ENCODE assay signal across 12 cellular contexts in the genomic region with DNA sequence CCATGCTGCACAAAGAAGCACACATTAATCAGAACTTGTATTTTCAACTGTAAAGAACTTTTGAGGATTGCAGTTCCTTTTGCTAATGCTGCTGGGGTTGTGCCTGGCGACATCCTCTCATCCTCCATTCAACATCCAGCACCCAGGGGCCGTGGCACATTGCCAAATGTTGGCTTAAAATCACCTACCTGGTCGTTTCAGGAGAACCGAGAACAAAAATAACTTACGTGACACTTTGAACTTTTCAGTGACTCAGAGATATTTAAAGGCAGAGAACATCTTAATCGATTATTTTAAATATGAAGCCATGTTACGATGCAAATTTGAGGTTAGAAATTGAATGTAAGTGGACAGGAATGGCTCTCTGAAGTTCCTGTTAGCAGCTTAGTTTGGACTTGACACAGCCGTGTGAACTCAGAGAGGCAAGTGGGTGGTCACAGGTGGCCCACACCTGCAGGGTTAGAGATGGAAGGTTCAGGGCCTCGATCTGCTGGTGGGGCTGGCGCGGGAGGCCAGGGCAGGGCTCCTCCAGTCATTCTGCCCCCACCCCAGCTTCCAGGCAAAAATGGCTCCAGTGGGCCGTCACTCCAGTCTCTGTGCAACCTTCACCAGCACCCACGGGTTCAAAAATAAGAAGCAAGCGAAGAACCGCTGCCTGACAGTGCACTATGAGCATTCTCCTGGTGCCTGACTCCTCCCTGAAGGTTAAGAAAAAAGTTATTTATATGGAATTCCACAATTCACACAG. TPM values are rescaled to one million over a fixed set of nuclear protein-coding genes. Genes with fewer than 3 reads are reported as not detected.
A peak's percentile ranks its signal among the peaks of the same experiment; 100 is the strongest.
DNase-seq lines count a peak whose midpoint lies in the region; ATAC-seq and TF ChIP-seq lines count a peak whose summit lies in the region.
"Had no signal": no experiment of that assay in that cellular context is flagged by ENCODE, and none has a peak within 500 bp of the region (broad histone marks: within the 10 kb centered on the region; RNA-seq: fewer than 3 reads in every experiment).

No MANE protein-coding gene starts in this region.

- ATAC-seq in GM18505 (IDR thresholded peaks at IDR 0.05; ENCODE audit: unreplicated experiment) (no peak), GM21367 (IDR thresholded peaks at IDR 0.05; ENCODE audit: unreplicated experiment) (peak; percentile 38), HG03066 (IDR thresholded peaks at IDR 0.05; ENCODE audit: low read depth, unreplicated experiment) (peak; percentile 45)
- ATAC-seq: activated CD8-positive, alpha-beta T cell treated with anti-CD3 and anti-CD28 coated beads for 36 hours; T-helper 17 cell had no signal

- no peak overlapping the region for H3K18ac ChIP-seq in mesenchymal stem cell (ENCODE audit: low read depth in 1 of 2, low read length in 2 of 2)

- peaks cover 5% of the 10 kb centered on the region for H3K4me1 ChIP-seq in mesenchymal stem cell (ENCODE audit: control insufficient read depth, insufficient read depth, low read depth, low read length)

- H3K9ac ChIP-seq in mesenchymal stem cell (ENCODE audit: low read length): no peak overlapping the region

- H2BK120ac ChIP-seq in mesenchymal stem cell (ENCODE audit: low read depth, low read length): no peak overlapping the region

- no peak overlapping the region for H3K14ac ChIP-seq in mesenchymal stem cell (ENCODE audit: low read length in 2 of 2)

- no peak overlapping the region for H2BK12ac ChIP-seq in mesenchymal stem cell (ENCODE audit: low read length in 2 of 2)

- H3K4me2 ChIP-seq in mesenchymal stem cell (ENCODE audit: low read length, poor library complexity, severe bottlenecking): no peak overlapping the region

- H3K27ac ChIP-seq in mesenchymal stem cell (ENCODE audit: low read length, poor library complexity, severe bottlenecking) (no peak overlapping the region), dorsolateral prefrontal cortex (no peak overlapping the region)

- no peak overlapping the region for H3K23ac ChIP-seq in mesenchymal stem cell (ENCODE audit: low read length in 2 of 2)

- no peak overlapping the region for H4K8ac ChIP-seq in mesenchymal stem cell (ENCODE audit: low read length)

- H3K4ac ChIP-seq in mesenchymal stem cell (ENCODE audit: low read depth in 1 of 2, low read length in 2 of 2): no peak overlapping the region

- no peaks in the 10 kb centered on the region for H3K27me3 ChIP-seq in mesenchymal stem cell (ENCODE audit: control insufficient read depth in 1 of 2, insufficient read depth in 1 of 2, low read length in 2 of 2)
- no peaks in the 10 kb centered on the region for H3K27me3 ChIP-seq in dorsolateral prefrontal cortex

- H3K36me3 ChIP-seq in mesenchymal stem cell (ENCODE audit: control insufficient read depth in 1 of 2, insufficient read depth in 2 of 2, low read depth in 1 of 2, low read length in 2 of 2): peaks cover under 1 to 52% of the 10 kb centered on the region in 2 experiments

- WGBS in mesenchymal stem cell: 96% methylated on average over 13 of the region's 15 CpGs

- H3K9me3 ChIP-seq in mesenchymal stem cell (ENCODE audit: control insufficient read depth, low read length): no peaks in the 10 kb centered on the region

- no peak for TF ChIP-seq CTCF in dorsolateral prefrontal cortex (IDR thresholded peaks at IDR 0.05 in 54 of 56, conservative IDR thresholded peaks at IDR 0.05 in 2 of 56; ENCODE audit: low read depth in 1 of 56, partially characterized antibody in 56 of 56)

- intact Hi-C loops in dorsolateral prefrontal cortex (cut with DNase I): no loop called here

- no peaks in the 10 kb centered on the region for H3K79me1 ChIP-seq in mesenchymal stem cell (replicated peaks; ENCODE audit: low read length, poor library complexity, severe bottlenecking)

- no peak overlapping the region for H2BK15ac ChIP-seq in mesenchymal stem cell (ENCODE audit: low read depth, poor library complexity, severe bottlenecking)

- no peak overlapping the region for H2BK5ac ChIP-seq in mesenchymal stem cell (ENCODE audit: low read depth, low read length, poor library complexity, severe bottlenecking)

- DNase-seq in amniotic epithelial cell (ENCODE audit: low read depth) (peak; percentile 2), EL (no peak), mesenchymal stem cell (no peak), NCI-H1048 (lab: John Stamatoyannopoulos, UW) (no peak), dorsolateral prefrontal cortex (no peak)
- DNase-seq: activated CD8-positive, alpha-beta T cell treated with anti-CD3 and anti-CD28 coated beads for 36 hours; GDM1; NCI-H1417 treated with DMSO at 0.1 percent for 48 hours; T-helper 17 cell had no signal

- no peak overlapping the region for H4K91ac ChIP-seq in mesenchymal stem cell (ENCODE audit: low read length)

- no peak overlapping the region for H3K4me3 ChIP-seq in mesenchymal stem cell (ENCODE audit: insufficient read depth in 1 of 2, low read depth in 1 of 2, low read length in 2 of 2)
- H3K4me3 ChIP-seq in dorsolateral prefrontal cortex: no peak overlapping the region

- H2AFZ ChIP-seq in mesenchymal stem cell (ENCODE audit: low read depth, low read length): no peak overlapping the region

- no peak overlapping the region for H2AK5ac ChIP-seq in mesenchymal stem cell (ENCODE audit: low read length, severe bottlenecking)

- TF ChIP-seq POLR2A in GM18505 (IDR thresholded peaks at IDR 0.05; ENCODE audit: borderline replicate concordance, extremely low read depth, insufficient read depth, insufficient read length): peak; percentile 31

RNA-seq across cellular contexts. Expression of a gene that starts 12.2 kb away (rescaled TPM):
- 1.8 TPM for polyA plus RNA-seq in mesenchymal stem cell (2013, experiment 1 of 2)
- 1.5 TPM for polyA plus RNA-seq in mesenchymal stem cell (2013, experiment 2 of 2)
- 10 to 100 TPM; 18.9 to 73.5 (median 38.2) TPM for total RNA-seq in dorsolateral prefrontal cortex

RNA-seq across cellular contexts. Expression of a gene that starts 51.7 kb away (rescaled TPM):
- polyA plus RNA-seq in mesenchymal stem cell (2013, experiment 1 of 2): 14.8 TPM
- polyA plus RNA-seq in mesenchymal stem cell (2013, experiment 2 of 2): 15.4 TPM
- 10 to 100 TPM in 61 of 120 experiments, 1 to 10 TPM in 59; 2.6 to 21.6 (median 10.1) TPM for total RNA-seq in dorsolateral prefrontal cortex
- total RNA-seq: activated CD8-positive, alpha-beta T cell treated with anti-CD3 and anti-CD28 coated beads for 36 hours; T-helper 17 cell had no signal
